Comparison of ENCODE assay signal across 17 cellular contexts in genomic region chr1:32390904-32391480, GRCh38.
"Had no signal": no experiment of that assay in that cellular context is flagged by ENCODE, and none has a peak within 500 bp of the region (broad histone marks: within the 10 kb centered on the region; RNA-seq: fewer than 3 reads in every experiment).

No MANE protein-coding gene starts in this region.

- H3K27me3 Mint-ChIP-seq: activated CD4-positive, alpha-beta memory T cell treated with anti-CD3 and anti-CD28 coated beads, Interleukin-2, amount 10 ng/mL, durations not matched to agents 7 days and 5 days; activated T-helper 17 cell treated with anti-CD3 and anti-CD28 coated beads, Interleukin-2, amount 50 U/mL, for 72 hours; natural killer cell treated with Interleukin-12 subunit alpha and Interleukin-12 subunit beta and Interleukin-15 and Interleukin-18, amount 100 ng/mL, for 72 hours; stimulated activated naive B cell treated with anti-CD40 and anti-IgM and Interleukin-4, amounts not matched to agents 10 μg/mL and 1 μg/mL and 100 μg/mL, for 72 hours; T-helper 17 cell had no signal

- H3K4me3 Mint-ChIP-seq: activated CD4-positive, alpha-beta memory T cell treated with anti-CD3 and anti-CD28 coated beads, Interleukin-2, amount 10 ng/mL, durations not matched to agents 7 days and 5 days; activated T-helper 17 cell treated with anti-CD3 and anti-CD28 coated beads, Interleukin-2, amount 50 U/mL, for 72 hours; brain; natural killer cell treated with Interleukin-12 subunit alpha and Interleukin-12 subunit beta and Interleukin-15 and Interleukin-18, amount 100 ng/mL, for 72 hours; stimulated activated naive B cell treated with anti-CD40 and anti-IgM and Interleukin-4, amounts not matched to agents 10 μg/mL and 1 μg/mL and 100 μg/mL, for 72 hours; T-helper 17 cell had no signal

- DNase-seq: activated CD4-positive, alpha-beta memory T cell treated with anti-CD3 and anti-CD28 coated beads, Interleukin-2, amount 10 ng/mL, durations not matched to agents 7 days and 5 days; activated CD4-positive, alpha-beta T cell treated with anti-CD3 and anti-CD28 coated beads for 48 hours; activated CD4-positive, CD25-positive, alpha-beta regulatory T cell; activated naive CD4-positive, alpha-beta T cell treated with Interleukin-2 at 50 U/mL for 16 hours; activated T-cell treated with anti-CD3 and anti-CD28 coated beads, Interleukin-2, amount 50 U/mL, for 1 hour; caudate nucleus; dorsolateral prefrontal cortex; kidney; stimulated activated CD4-positive, alpha-beta T cell treated with anti-CD3 and anti-CD28 coated beads, Interleukin-4, amount 100 ng/mL, for 4 hours; stimulated activated naive B cell treated with anti-CD40 and anti-IgM and Interleukin-4, amounts not matched to agents 10 μg/mL and 1 μg/mL and 100 μg/mL, for 72 hours; T-helper 17 cell; thyroid gland had no signal

- ATAC-seq: activated T-helper 17 cell treated with anti-CD3 and anti-CD28 coated beads, Interleukin-2, amount 50 U/mL, for 72 hours; left lobe of liver; natural killer cell treated with Interleukin-12 subunit alpha and Interleukin-12 subunit beta and Interleukin-15 and Interleukin-18, amount 100 ng/mL, for 72 hours; sciatic nerve; stimulated activated naive B cell treated with anti-CD40 and anti-IgM and Interleukin-4, amounts not matched to agents 10 μg/mL and 1 μg/mL and 100 μg/mL, for 72 hours; T-helper 17 cell had no signal

- H3K36me3 Mint-ChIP-seq: natural killer cell treated with Interleukin-12 subunit alpha and Interleukin-12 subunit beta and Interleukin-15 and Interleukin-18, amount 100 ng/mL, for 72 hours had no signal

- H3K27ac Mint-ChIP-seq: activated CD4-positive, alpha-beta memory T cell treated with anti-CD3 and anti-CD28 coated beads, Interleukin-2, amount 10 ng/mL, durations not matched to agents 7 days and 5 days; activated T-helper 17 cell treated with anti-CD3 and anti-CD28 coated beads, Interleukin-2, amount 50 U/mL, for 72 hours; brain; stimulated activated naive B cell treated with anti-CD40 and anti-IgM and Interleukin-4, amounts not matched to agents 10 μg/mL and 1 μg/mL and 100 μg/mL, for 72 hours had no signal

- H3K9me3 Mint-ChIP-seq: activated CD4-positive, alpha-beta memory T cell treated with anti-CD3 and anti-CD28 coated beads, Interleukin-2, amount 10 ng/mL, durations not matched to agents 7 days and 5 days; activated T-helper 17 cell treated with anti-CD3 and anti-CD28 coated beads, Interleukin-2, amount 50 U/mL, for 72 hours; natural killer cell treated with Interleukin-12 subunit alpha and Interleukin-12 subunit beta and Interleukin-15 and Interleukin-18, amount 100 ng/mL, for 72 hours; stimulated activated naive B cell treated with anti-CD40 and anti-IgM and Interleukin-4, amounts not matched to agents 10 μg/mL and 1 μg/mL and 100 μg/mL, for 72 hours had no signal
